In the genomic region with DNA sequence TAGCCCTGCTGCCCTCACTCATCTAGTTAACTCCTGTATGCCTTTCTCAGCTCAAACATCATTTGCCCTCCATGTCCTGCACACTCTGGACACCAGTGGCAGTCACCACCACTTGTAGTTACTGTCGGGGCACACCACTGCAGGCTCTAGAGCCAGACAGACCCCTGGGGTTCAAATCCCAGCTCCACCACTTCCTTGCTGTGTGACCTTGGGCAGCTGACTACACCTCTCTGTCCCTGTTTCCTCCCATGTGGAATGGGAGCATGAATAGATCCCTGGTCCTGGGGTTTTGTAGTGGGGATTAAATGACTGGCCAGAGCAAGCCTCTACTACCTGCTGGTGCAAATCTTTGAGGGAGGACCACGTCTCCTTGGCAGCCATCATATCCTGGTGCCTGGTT, we compare ENCODE assay signal across 22 cellular contexts. TPM values are rescaled to one million over a fixed set of nuclear protein-coding genes. Genes with fewer than 3 reads are reported as not detected.
A peak's percentile ranks its signal among the peaks of the same experiment; 100 is the strongest.
DNase-seq lines count a peak whose midpoint lies in the region; ATAC-seq, FAIRE-seq and TF ChIP-seq lines count a peak whose summit lies in the region.
"Had no signal": no experiment of that assay in that cellular context is flagged by ENCODE, and none has a peak within 500 bp of the region (broad histone marks: within the 10 kb centered on the region; RNA-seq: fewer than 3 reads in every experiment).

No MANE protein-coding gene starts in this region.

- no peak overlapping the region for H3K4me3 Mint-ChIP-seq in activated CD8-positive, alpha-beta T cell treated with anti-CD3 and anti-CD28 coated beads, Interleukin-2, amount 10 ng/mL, durations not matched to agents 7 days and 5 days
- no peak overlapping the region for H3K4me3 Mint-ChIP-seq in activated CD8-positive, alpha-beta T cell treated with anti-CD3 and anti-CD28 coated beads for 36 hours
- peak overlapping the region; percentile 20 for H3K4me3 Mint-ChIP-seq in activated B cell treated with CpG ODN at 0.5 μM for 24 hours
- H3K4me3 Mint-ChIP-seq in stimulated activated effector memory CD8-positive, alpha-beta T cell treated with anti-CD3 and anti-CD28 coated beads, Interleukin-12 subunit alpha, Interleukin-12 subunit beta, amount 100 ng/mL, for 72 hours, result no peak overlapping the region
- H3K4me3 Mint-ChIP-seq: CD4-positive, alpha-beta T cell; GM23338; IgD-negative memory B cell had no signal

- CTCF ChIA-PET in activated CD8-positive, alpha-beta T cell treated with anti-CD3 and anti-CD28 coated beads, Interleukin-2, amount 10 ng/mL, durations not matched to agents 7 days and 5 days (lab: Charles Lee), result interaction anchor here (0.8 to 17.1 kb wide), 6 partner anchors 10 to 261 kb away, joined by 3 to 332 read pairs (median 6); a partner anchor contains a TSS
- CTCF ChIA-PET in activated CD8-positive, alpha-beta T cell treated with anti-CD3 and anti-CD28 coated beads for 36 hours (lab: Charles Lee), result interaction anchor here (1.2 to 10.4 kb wide), 4 partner anchors 26 to 193 kb away, joined by 3 to 129 read pairs (median 20); a partner anchor contains a TSS
- CTCF ChIA-PET in activated B cell treated with CpG ODN at 0.5 μM for 24 hours (lab: Charles Lee), result interaction anchor here (1.1 to 7.1 kb wide), 5 partner anchors 27 to 414 kb away, joined by 3 to 60 read pairs (median 8); no protein-coding TSS in a partner anchor

- no peaks in the 10 kb centered on the region for H3K36me3 Mint-ChIP-seq in activated CD8-positive, alpha-beta T cell treated with anti-CD3 and anti-CD28 coated beads, Interleukin-2, amount 10 ng/mL, durations not matched to agents 7 days and 5 days (ENCODE audit: low read depth)
- H3K36me3 Mint-ChIP-seq in activated CD8-positive, alpha-beta T cell treated with anti-CD3 and anti-CD28 coated beads for 36 hours (ENCODE audit: low read depth), result no peaks in the 10 kb centered on the region
- no peaks in the 10 kb centered on the region for H3K36me3 Mint-ChIP-seq in activated B cell treated with CpG ODN at 0.5 μM for 24 hours (ENCODE audit: low read depth)
- no peaks in the 10 kb centered on the region for H3K36me3 Mint-ChIP-seq in stimulated activated effector memory CD8-positive, alpha-beta T cell treated with anti-CD3 and anti-CD28 coated beads, Interleukin-12 subunit alpha, Interleukin-12 subunit beta, amount 100 ng/mL, for 72 hours
- H3K36me3 Mint-ChIP-seq: IgD-negative memory B cell had no signal

- DNase-seq in activated CD8-positive, alpha-beta T cell treated with anti-CD3 and anti-CD28 coated beads, Interleukin-2, amount 10 ng/mL, durations not matched to agents 7 days and 5 days, result no peak
- DNase-seq in activated CD8-positive, alpha-beta T cell treated with anti-CD3 and anti-CD28 coated beads for 36 hours, result no peak
- DNase-seq in activated B cell treated with CpG ODN at 0.5 μM for 24 hours (no peak), DMS79 treated with DMSO at 0.1 percent for 48 hours (lab: John Stamatoyannopoulos, UW) (no peak), RCC 7860 (ENCODE audit: low spot score) (no peak)
- no peak for DNase-seq in stimulated activated effector memory CD8-positive, alpha-beta T cell treated with anti-CD3 and anti-CD28 coated beads, Interleukin-12 subunit alpha, Interleukin-12 subunit beta, amount 100 ng/mL, for 72 hours (ENCODE audit: low spot score in 2 of 2)
- DNase-seq: AML-193; Caco-2; CD4-positive, alpha-beta T cell; GDM1; H7; KG1 had no signal

- no peak for FAIRE-seq in RCC 7860 (lab: Jason Lieb, UNC)
- FAIRE-seq: A549, D721Med, GM12892, GM18507 had no signal

- no peaks in the 10 kb centered on the region for H3K27me3 Mint-ChIP-seq in activated CD8-positive, alpha-beta T cell treated with anti-CD3 and anti-CD28 coated beads, Interleukin-2, amount 10 ng/mL, durations not matched to agents 7 days and 5 days (ENCODE audit: low read depth)
- H3K27me3 Mint-ChIP-seq in activated CD8-positive, alpha-beta T cell treated with anti-CD3 and anti-CD28 coated beads for 36 hours, result no peaks in the 10 kb centered on the region
- H3K27me3 Mint-ChIP-seq in activated B cell treated with CpG ODN at 0.5 μM for 24 hours, result peaks cover 4% of the 10 kb centered on the region
- H3K27me3 Mint-ChIP-seq: CD4-positive, alpha-beta T cell had no signal

- no peaks in the 10 kb centered on the region for H3K9me3 Mint-ChIP-seq in activated CD8-positive, alpha-beta T cell treated with anti-CD3 and anti-CD28 coated beads, Interleukin-2, amount 10 ng/mL, durations not matched to agents 7 days and 5 days (ENCODE audit: insufficient read depth)
- no peaks in the 10 kb centered on the region for H3K9me3 Mint-ChIP-seq in activated CD8-positive, alpha-beta T cell treated with anti-CD3 and anti-CD28 coated beads for 36 hours
- H3K9me3 Mint-ChIP-seq in activated B cell treated with CpG ODN at 0.5 μM for 24 hours, result no peaks in the 10 kb centered on the region
- no peaks in the 10 kb centered on the region for H3K9me3 Mint-ChIP-seq in stimulated activated effector memory CD8-positive, alpha-beta T cell treated with anti-CD3 and anti-CD28 coated beads, Interleukin-12 subunit alpha, Interleukin-12 subunit beta, amount 100 ng/mL, for 72 hours
- H3K9me3 Mint-ChIP-seq: CD4-positive, alpha-beta T cell; IgD-negative memory B cell had no signal

- peaks cover 15% of the 10 kb centered on the region for H3K4me1 Mint-ChIP-seq in activated CD8-positive, alpha-beta T cell treated with anti-CD3 and anti-CD28 coated beads, Interleukin-2, amount 10 ng/mL, durations not matched to agents 7 days and 5 days (ENCODE audit: low read depth)
- H3K4me1 Mint-ChIP-seq in activated CD8-positive, alpha-beta T cell treated with anti-CD3 and anti-CD28 coated beads for 36 hours (ENCODE audit: low read depth), result peaks cover 22% of the 10 kb centered on the region
- peaks cover 14% of the 10 kb centered on the region for H3K4me1 Mint-ChIP-seq in activated B cell treated with CpG ODN at 0.5 μM for 24 hours
- peaks cover 23% of the 10 kb centered on the region for H3K4me1 Mint-ChIP-seq in stimulated activated effector memory CD8-positive, alpha-beta T cell treated with anti-CD3 and anti-CD28 coated beads, Interleukin-12 subunit alpha, Interleukin-12 subunit beta, amount 100 ng/mL, for 72 hours

- peak overlapping the region; percentile 31 for H3K27ac Mint-ChIP-seq in activated CD8-positive, alpha-beta T cell treated with anti-CD3 and anti-CD28 coated beads, Interleukin-2, amount 10 ng/mL, durations not matched to agents 7 days and 5 days
- H3K27ac Mint-ChIP-seq in activated CD8-positive, alpha-beta T cell treated with anti-CD3 and anti-CD28 coated beads for 36 hours, result no peak overlapping the region
- H3K27ac Mint-ChIP-seq in activated B cell treated with CpG ODN at 0.5 μM for 24 hours, result no peak overlapping the region
- H3K27ac Mint-ChIP-seq in stimulated activated effector memory CD8-positive, alpha-beta T cell treated with anti-CD3 and anti-CD28 coated beads, Interleukin-12 subunit alpha, Interleukin-12 subunit beta, amount 100 ng/mL, for 72 hours, result peak overlapping the region; percentile 7
- H3K27ac Mint-ChIP-seq: CD4-positive, alpha-beta T cell; GM23338 had no signal

- TF ChIP-seq CTCF in activated CD8-positive, alpha-beta T cell treated with anti-CD3 and anti-CD28 coated beads for 36 hours (IDR thresholded peaks at IDR 0.05), result no peak
- TF ChIP-seq CTCF in activated B cell treated with CpG ODN at 0.5 μM for 24 hours (IDR thresholded peaks at IDR 0.05), result no peak

- intact Hi-C loops in activated CD8-positive, alpha-beta T cell treated with anti-CD3 and anti-CD28 coated beads for 36 hours (cut with micrococcal nuclease), result loop anchor here (2.0 to 5.0 kb wide), 2 partner anchors 73 to 194 kb away; no protein-coding TSS in a partner anchor
- intact Hi-C loops in activated B cell treated with CpG ODN at 0.5 μM for 24 hours (cut with micrococcal nuclease), result loop anchor here (5.0 kb wide), 1 partner anchor 129 kb away; a partner anchor contains a TSS

- no peak for ATAC-seq in activated CD8-positive, alpha-beta T cell treated with anti-CD3 and anti-CD28 coated beads, Interleukin-2, amount 10 ng/mL, durations not matched to agents 7 days and 5 days
- ATAC-seq in activated CD8-positive, alpha-beta T cell treated with anti-CD3 and anti-CD28 coated beads for 36 hours, result no peak
- ATAC-seq in activated B cell treated with CpG ODN at 0.5 μM for 24 hours (ENCODE audit: low read depth) (no peak), HG03135 (IDR thresholded peaks at IDR 0.05; ENCODE audit: unreplicated experiment) (no peak)
- ATAC-seq in stimulated activated effector memory CD8-positive, alpha-beta T cell treated with anti-CD3 and anti-CD28 coated beads, Interleukin-12 subunit alpha, Interleukin-12 subunit beta, amount 100 ng/mL, for 72 hours, result no peak
- ATAC-seq: A549, GM23338, HCT116 had no signal

- POLR2A ChIA-PET in activated CD8-positive, alpha-beta T cell treated with anti-CD3 and anti-CD28 coated beads, Interleukin-2, amount 10 ng/mL, durations not matched to agents 7 days and 5 days (lab: Charles Lee), result no interaction called here
- POLR2A ChIA-PET in activated CD8-positive, alpha-beta T cell treated with anti-CD3 and anti-CD28 coated beads for 36 hours (lab: Charles Lee), result no interaction called here
- POLR2A ChIA-PET in activated B cell treated with CpG ODN at 0.5 μM for 24 hours (lab: Charles Lee), result no interaction called here

RNA-seq across cellular contexts. Expression of a gene that starts 7.8 kb away (rescaled TPM):
- 10 to 100 TPM; 26.5 to 27.2 TPM for total RNA-seq in activated CD8-positive, alpha-beta T cell treated with anti-CD3 and anti-CD28 coated beads, Interleukin-2, amount 10 ng/mL, durations not matched to agents 7 days and 5 days
- total RNA-seq in activated CD8-positive, alpha-beta T cell treated with anti-CD3 and anti-CD28 coated beads for 36 hours, result 10 to 100 TPM; 20.0 to 21.9 TPM
- total RNA-seq in activated B cell treated with CpG ODN at 0.5 μM for 24 hours, result 26.2 and 32.7 TPM in 2 replicates

RNA-seq across cellular contexts. Expression of a gene that starts 33.1 kb away (rescaled TPM):
- total RNA-seq in activated CD8-positive, alpha-beta T cell treated with anti-CD3 and anti-CD28 coated beads, Interleukin-2, amount 10 ng/mL, durations not matched to agents 7 days and 5 days, result not detected
- not detected for total RNA-seq in activated CD8-positive, alpha-beta T cell treated with anti-CD3 and anti-CD28 coated beads for 36 hours
- total RNA-seq in activated B cell treated with CpG ODN at 0.5 μM for 24 hours, result not detected in 2 replicates
- total RNA-seq: Caco-2; CD4-positive, alpha-beta T cell; Daoy; GM23338; HT1080 had no signal

Comparison
In these comparisons a context has a peak if more than half of its experiments do, and no peak if none do; other contexts are left out.
1. H3K27ac Mint-ChIP-seq: peak in activated CD8-positive, alpha-beta T cell treated with anti-CD3 and anti-CD28 coated beads, Interleukin-2, amount 10 ng/mL, durations not matched to agents 7 days and 5 days (single experiment) and stimulated activated effector memory CD8-positive, alpha-beta T cell treated with anti-CD3 and anti-CD28 coated beads, Interleukin-12 subunit alpha, Interleukin-12 subunit beta, amount 100 ng/mL, for 72 hours (single experiment); none in activated CD8-positive, alpha-beta T cell treated with anti-CD3 and anti-CD28 coated beads for 36 hours (single experiment) and activated B cell treated with CpG ODN at 0.5 μM for 24 hours (single experiment).